Comparison of ENCODE assay signal across 25 cellular contexts in the genomic region with DNA sequence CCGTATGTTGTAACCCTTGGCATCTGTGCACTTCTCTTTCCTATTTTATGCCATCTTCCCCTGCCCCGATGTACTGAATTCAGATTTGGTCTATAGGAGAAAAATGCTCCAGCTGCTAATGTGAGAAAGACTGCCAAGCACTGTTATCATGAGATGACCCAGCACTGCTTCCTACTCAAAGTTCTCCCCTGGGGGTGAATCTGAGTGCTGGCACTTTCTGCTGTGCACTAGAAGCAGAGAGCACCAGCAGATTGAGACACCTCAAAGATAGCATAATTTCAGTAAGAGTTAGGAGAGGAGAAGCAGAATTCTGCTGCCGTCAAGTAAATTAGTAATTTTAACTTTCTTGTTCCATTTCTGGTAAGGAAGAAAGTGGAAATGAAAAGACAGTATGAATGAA.
A peak's percentile ranks its signal among the peaks of the same experiment; 100 is the strongest.
DNase-seq lines count a peak whose midpoint lies in the region; ATAC-seq and TF ChIP-seq lines count a peak whose summit lies in the region.
"Had no signal": no experiment of that assay in that cellular context is flagged by ENCODE, and none has a peak within 500 bp of the region (broad histone marks: within the 10 kb centered on the region; RNA-seq: fewer than 3 reads in every experiment).

No MANE protein-coding gene starts in this region.

- peaks cover 10% of the 10 kb centered on the region for H3K4me1 Mint-ChIP-seq in glutamatergic neuron (ENCODE audit: low read depth, unreplicated experiment)
- H3K4me1 Mint-ChIP-seq: activated CD4-positive, alpha-beta memory T cell treated with anti-CD3 and anti-CD28 coated beads, Interleukin-2, amount 10 ng/mL, durations not matched to agents 7 days and 5 days; stimulated activated naive B cell treated with anti-CD40 and anti-IgM and Interleukin-4, amounts not matched to agents 10 μg/mL and 1 μg/mL and 100 μg/mL, for 72 hours had no signal

- DNase-seq in DMS 273 (lab: John Stamatoyannopoulos, UW; ENCODE audit: unreplicated experiment) (peak; percentile 13), DMS 273 treated with DMSO at 0.1 percent for 48 hours (lab: John Stamatoyannopoulos, UW) (no peak), LHCN-M2 (ENCODE audit: low read depth) (peak; percentile 7), glutamatergic neuron (peak; percentile 36), CD1c-positive myeloid dendritic cell (ENCODE audit: extremely low spot score) (no peak), KBM-7 (no peak)
- DNase-seq: activated CD4-positive, alpha-beta memory T cell treated with anti-CD3 and anti-CD28 coated beads, Interleukin-2, amount 10 ng/mL, durations not matched to agents 7 days and 5 days; activated CD4-positive, alpha-beta T cell treated with anti-CD3 and anti-CD28 coated beads for 1 hour; activated CD8-positive, alpha-beta memory T cell treated with anti-CD3 and anti-CD28 coated beads, Interleukin-2, amount 50 U/mL, for 4 hours; activated naive CD4-positive, alpha-beta T cell; adrenal gland; Kasumi-1; left lung; NCI-H146; NCI-H2107; NCI-H524; NK-92 treated with Interleukin-12 subunit alpha and Interleukin-12 subunit beta, amount 100 ng/mL, for 24 hours; PC-9; stimulated activated naive B cell treated with anti-CD40 and anti-IgM and Interleukin-4, amounts not matched to agents 10 μg/mL and 1 μg/mL and 100 μg/mL, for 72 hours; substantia nigra; T-helper 2 cell; upper lobe of left lung had no signal

- H3K36me3 Mint-ChIP-seq in glutamatergic neuron (ENCODE audit: unreplicated experiment): no peaks in the 10 kb centered on the region

- ATAC-seq in SK-N-SH treated with all-trans-retinoic acid at 6 μM for 48 hours: peak; percentile 27; the same call in 1 of the 3 replicates
- no peak for ATAC-seq in HG03095 (IDR thresholded peaks at IDR 0.05; ENCODE audit: unreplicated experiment)
- ATAC-seq: left lung; Right ventricle myocardium inferior; stimulated activated naive B cell treated with anti-CD40 and anti-IgM and Interleukin-4, amounts not matched to agents 10 μg/mL and 1 μg/mL and 100 μg/mL, for 72 hours had no signal

- H3K4me3 Mint-ChIP-seq in glutamatergic neuron (ENCODE audit: unreplicated experiment): no peak overlapping the region
- H3K4me3 Mint-ChIP-seq: activated CD4-positive, alpha-beta memory T cell treated with anti-CD3 and anti-CD28 coated beads, Interleukin-2, amount 10 ng/mL, durations not matched to agents 7 days and 5 days; stimulated activated naive B cell treated with anti-CD40 and anti-IgM and Interleukin-4, amounts not matched to agents 10 μg/mL and 1 μg/mL and 100 μg/mL, for 72 hours had no signal

- H3K27ac Mint-ChIP-seq in glutamatergic neuron (ENCODE audit: unreplicated experiment): peak overlapping the region; percentile 2
- H3K27ac Mint-ChIP-seq: activated CD4-positive, alpha-beta memory T cell treated with anti-CD3 and anti-CD28 coated beads, Interleukin-2, amount 10 ng/mL, durations not matched to agents 7 days and 5 days; stimulated activated naive B cell treated with anti-CD40 and anti-IgM and Interleukin-4, amounts not matched to agents 10 μg/mL and 1 μg/mL and 100 μg/mL, for 72 hours had no signal

- TF ChIP-seq CTCF in glutamatergic neuron (IDR thresholded peaks at IDR 0.05; ENCODE audit: partially characterized antibody, unreplicated experiment): no peak

- H3K9me3 Mint-ChIP-seq in glutamatergic neuron (ENCODE audit: unreplicated experiment): no peaks in the 10 kb centered on the region
- H3K9me3 Mint-ChIP-seq: activated CD4-positive, alpha-beta memory T cell treated with anti-CD3 and anti-CD28 coated beads, Interleukin-2, amount 10 ng/mL, durations not matched to agents 7 days and 5 days; stimulated activated naive B cell treated with anti-CD40 and anti-IgM and Interleukin-4, amounts not matched to agents 10 μg/mL and 1 μg/mL and 100 μg/mL, for 72 hours had no signal

- no peaks in the 10 kb centered on the region for H3K27me3 Mint-ChIP-seq in glutamatergic neuron (ENCODE audit: unreplicated experiment)
- H3K27me3 Mint-ChIP-seq: activated CD4-positive, alpha-beta memory T cell treated with anti-CD3 and anti-CD28 coated beads, Interleukin-2, amount 10 ng/mL, durations not matched to agents 7 days and 5 days; stimulated activated naive B cell treated with anti-CD40 and anti-IgM and Interleukin-4, amounts not matched to agents 10 μg/mL and 1 μg/mL and 100 μg/mL, for 72 hours had no signal

- in situ Hi-C loops in KBM-7 (cut with MboI; ENCODE audit: low pct_unique_long_range_greater_than_20kb, low sequenced_read_pairs): no loop called here

TF ChIP-seq in SK-N-SH treated with all-trans-retinoic acid at 6 μM for 48 hours, 23 proteins besides CTCF, POLR2A, EP300 and RAD21 (continues in another document):
- no peak for TF ChIP-seq CREB5 (CRISPR knock-in tag; IDR thresholded peaks at IDR 0.05; ENCODE audit: low read depth)
- TF ChIP-seq ZNF70 (CRISPR knock-in tag; IDR thresholded peaks at IDR 0.05): no peak
- TF ChIP-seq SNAI2 (CRISPR knock-in tag; IDR thresholded peaks at IDR 0.05): no peak
- TF ChIP-seq ZFP30 (CRISPR knock-in tag; IDR thresholded peaks at IDR 0.05): no peak
- no peak for TF ChIP-seq ZFP3 (CRISPR knock-in tag; IDR thresholded peaks at IDR 0.05)
- TF ChIP-seq, protein P1, sequence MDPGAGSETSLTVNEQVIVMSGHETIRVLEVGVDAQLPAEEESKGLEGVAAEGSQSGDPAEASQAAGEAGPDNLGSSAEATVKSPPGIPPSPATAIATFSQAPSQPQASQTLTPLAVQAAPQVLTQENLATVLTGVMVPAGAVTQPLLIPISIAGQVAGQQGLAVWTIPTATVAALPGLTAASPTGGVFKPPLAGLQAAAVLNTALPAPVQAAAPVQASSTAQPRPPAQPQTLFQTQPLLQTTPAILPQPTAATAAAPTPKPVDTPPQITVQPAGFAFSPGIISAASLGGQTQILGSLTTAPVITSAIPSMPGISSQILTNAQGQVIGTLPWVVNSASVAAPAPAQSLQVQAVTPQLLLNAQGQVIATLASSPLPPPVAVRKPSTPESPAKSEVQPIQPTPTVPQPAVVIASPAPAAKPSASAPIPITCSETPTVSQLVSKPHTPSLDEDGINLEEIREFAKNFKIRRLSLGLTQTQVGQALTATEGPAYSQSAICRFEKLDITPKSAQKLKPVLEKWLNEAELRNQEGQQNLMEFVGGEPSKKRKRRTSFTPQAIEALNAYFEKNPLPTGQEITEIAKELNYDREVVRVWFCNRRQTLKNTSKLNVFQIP (CRISPR knock-in tag; IDR thresholded peaks at IDR 0.05; ENCODE audit: borderline replicate concordance, low read depth): no peak
- TF ChIP-seq TSHZ2 (CRISPR knock-in tag; IDR thresholded peaks at IDR 0.05): no peak
- no peak for TF ChIP-seq ZNF8 (CRISPR knock-in tag; IDR thresholded peaks at IDR 0.05)
- TF ChIP-seq PPARA (CRISPR knock-in tag; IDR thresholded peaks at IDR 0.05; ENCODE audit: borderline replicate concordance): no peak
- TF ChIP-seq GLIS3 (CRISPR knock-in tag; IDR thresholded peaks at IDR 0.05): no peak
- no peak for TF ChIP-seq ZNF565 (CRISPR knock-in tag; conservative IDR thresholded peaks at IDR 0.05; ENCODE audit: low read depth)
- TF ChIP-seq RARB (CRISPR knock-in tag; IDR thresholded peaks at IDR 0.05): no peak
- no peak for TF ChIP-seq ARNTL (CRISPR knock-in tag; IDR thresholded peaks at IDR 0.05; ENCODE audit: borderline replicate concordance, low read depth)
- TF ChIP-seq TCF4 (CRISPR knock-in tag; IDR thresholded peaks at IDR 0.05; ENCODE audit: borderline replicate concordance): no peak
- no peak for TF ChIP-seq OSR1 (CRISPR knock-in tag; IDR thresholded peaks at IDR 0.05)
- no peak for TF ChIP-seq ISL1 (CRISPR knock-in tag; IDR thresholded peaks at IDR 0.05)

Comparison
In these comparisons a context has a peak if more than half of its experiments do, and no peak if none do; other contexts are left out.
1. DNase-seq: peak in DMS 273 (single experiment), LHCN-M2 (single experiment) and glutamatergic neuron (single experiment); none in DMS 273 treated with DMSO at 0.1 percent for 48 hours (single experiment), CD1c-positive myeloid dendritic cell (single experiment) and KBM-7 (single experiment).